Comparison of ENCODE assay signal across 18 cellular contexts in genomic region chr10:121243899-121244241, GRCh38.
DNase-seq lines count a peak whose midpoint lies in the region; ATAC-seq and TF ChIP-seq lines count a peak whose summit lies in the region.
"Had no signal": no experiment of that assay in that cellular context is flagged by ENCODE, and none has a peak within 500 bp of the region (broad histone marks: within the 10 kb centered on the region; RNA-seq: fewer than 3 reads in every experiment).

No MANE protein-coding gene starts in this region.

- TF ChIP-seq RAD21 in Ishikawa (IDR thresholded peaks at IDR 0.05; ENCODE audit: low read depth), result no peak

- peaks cover 0 to 17% (median 2%) of the 10 kb centered on the region in 7 donors for H3K9me3 Mint-ChIP-seq in CD14-positive monocyte
- H3K9me3 Mint-ChIP-seq in activated T-helper 2 cell treated with anti-CD3 and anti-CD28 coated beads, Interferon-gamma antibody, Interleukin-2, Interleukin-4, amounts not matched to agents 10 μg/mL and 5 μg/mL and 100 μg/mL, durations not matched to agents 14 hours and 24 hours and 36 hours, result no peaks in the 10 kb centered on the region
- H3K9me3 Mint-ChIP-seq: GM23338 had no signal

- no peak for TF ChIP-seq CTCF in CD14-positive monocyte (IDR thresholded peaks at IDR 0.05)
- TF ChIP-seq CTCF in mucosa of descending colon (IDR thresholded peaks at IDR 0.05), result no peak

- H3K4me1 Mint-ChIP-seq in CD14-positive monocyte, result no peaks in the 10 kb centered on the region
- no peaks in the 10 kb centered on the region for H3K4me1 Mint-ChIP-seq in activated T-helper 2 cell treated with anti-CD3 and anti-CD28 coated beads, Interferon-gamma antibody, Interleukin-2, Interleukin-4, amounts not matched to agents 10 μg/mL and 5 μg/mL and 100 μg/mL, durations not matched to agents 14 hours and 24 hours and 36 hours (ENCODE audit: low read depth)
- H3K4me1 Mint-ChIP-seq: CD8-positive, alpha-beta memory T cell had no signal

- H3K27ac ChIP-seq in epithelial cell of prostate, result peak overlapping the region; percentile 61

- H3K27me3 Mint-ChIP-seq in CD14-positive monocyte (ENCODE audit: low read depth in 3 of 3), result peaks cover 0 to 12% (median 0%) of the 10 kb centered on the region in 3 donors
- no peaks in the 10 kb centered on the region for H3K27me3 Mint-ChIP-seq in activated T-helper 2 cell treated with anti-CD3 and anti-CD28 coated beads, Interferon-gamma antibody, Interleukin-2, Interleukin-4, amounts not matched to agents 10 μg/mL and 5 μg/mL and 100 μg/mL, durations not matched to agents 14 hours and 24 hours and 36 hours (ENCODE audit: low read depth)

- H3K4me1 ChIP-seq in mucosa of descending colon (ENCODE audit: low read depth), result peaks cover 52% of the 10 kb centered on the region

- DNase-seq in NCI-H2171 treated with DMSO at 0.1 percent for 48 hours (lab: John Stamatoyannopoulos, UW) (peak; percentile 3), NCI-H2171 (lab: John Stamatoyannopoulos, UW) (no peak), epithelial cell of prostate (ENCODE audit: low read depth, low spot score) (no peak), CD14-positive monocyte (ENCODE audit: low spot score) (no peak), mucosa of descending colon (no peak)
- no peak for DNase-seq in activated T-helper 2 cell treated with anti-CD3 and anti-CD28 coated beads, Interferon-gamma antibody, Interleukin-2, Interleukin-4, amounts not matched to agents 10 μg/mL and 5 μg/mL and 100 μg/mL, durations not matched to agents 14 hours and 24 hours and 36 hours (ENCODE audit: low spot score)
- DNase-seq: CD8-positive, alpha-beta memory T cell; EL; KG1; MV-4-11; NCI-H187; NCI-H2107; NCI-H526 treated with DMSO at 0.1 percent for 48 hours; NK-92 treated with Interleukin-12 subunit alpha and Interleukin-12 subunit beta, amount 100 ng/mL, for 24 hours; Peyer's patch had no signal

- H3K36me3 Mint-ChIP-seq in CD14-positive monocyte, result no peaks in the 10 kb centered on the region
- H3K36me3 Mint-ChIP-seq in activated T-helper 2 cell treated with anti-CD3 and anti-CD28 coated beads, Interferon-gamma antibody, Interleukin-2, Interleukin-4, amounts not matched to agents 10 μg/mL and 5 μg/mL and 100 μg/mL, durations not matched to agents 14 hours and 24 hours and 36 hours (ENCODE audit: low read depth), result no peaks in the 10 kb centered on the region

- no peaks in the 10 kb centered on the region for H3K36me3 ChIP-seq in mucosa of descending colon (ENCODE audit: low read depth)
- H3K36me3 ChIP-seq: Peyer's patch had no signal

- H3K27ac Mint-ChIP-seq in CD14-positive monocyte, result no peak overlapping the region
- H3K27ac Mint-ChIP-seq in activated T-helper 2 cell treated with anti-CD3 and anti-CD28 coated beads, Interferon-gamma antibody, Interleukin-2, Interleukin-4, amounts not matched to agents 10 μg/mL and 5 μg/mL and 100 μg/mL, durations not matched to agents 14 hours and 24 hours and 36 hours, result no peak overlapping the region
- H3K27ac Mint-ChIP-seq: CD8-positive, alpha-beta memory T cell; GM23338 had no signal

- H3K9me3 ChIP-seq in mucosa of descending colon, result no peaks in the 10 kb centered on the region
- H3K9me3 ChIP-seq: Peyer's patch had no signal

- intact Hi-C loops in CD14-positive monocyte (cut with micrococcal nuclease) (no loop called here), mucosa of descending colon (cut with DNase I, micrococcal nuclease) (no loop called here)
- intact Hi-C loops in activated T-helper 2 cell treated with anti-CD3 and anti-CD28 coated beads, Interferon-gamma antibody, Interleukin-2, Interleukin-4, amounts not matched to agents 10 μg/mL and 5 μg/mL and 100 μg/mL, durations not matched to agents 14 hours and 24 hours and 36 hours (cut with micrococcal nuclease), result no loop called here

- no peak for TF ChIP-seq EP300 in Ishikawa (IDR thresholded peaks at IDR 0.05; ENCODE audit: borderline replicate concordance)

- H3K4me3 ChIP-seq in mucosa of descending colon, result no peak overlapping the region
- H3K4me3 ChIP-seq: GM23338, Peyer's patch had no signal

- H3K4me3 Mint-ChIP-seq in CD14-positive monocyte, result no peak overlapping the region
- no peak overlapping the region for H3K4me3 Mint-ChIP-seq in activated T-helper 2 cell treated with anti-CD3 and anti-CD28 coated beads, Interferon-gamma antibody, Interleukin-2, Interleukin-4, amounts not matched to agents 10 μg/mL and 5 μg/mL and 100 μg/mL, durations not matched to agents 14 hours and 24 hours and 36 hours (ENCODE audit: low read depth)
- H3K4me3 Mint-ChIP-seq: CD8-positive, alpha-beta memory T cell; GM23338 had no signal

- ATAC-seq in mucosa of descending colon, result no peak
- ATAC-seq: GM23338, HCT116 had no signal

TF ChIP-seq in Ishikawa, 13 proteins besides CTCF, POLR2A, EP300 and RAD21:
- TF ChIP-seq EGR1 (IDR thresholded peaks at IDR 0.05) (no peak), NFIC (IDR thresholded peaks at IDR 0.05) (peak; percentile 88)
